17 cellular contexts compared by ENCODE assay signal in genomic region chr22:17965538-17966402, GRCh38.
DNase-seq lines count a peak whose midpoint lies in the region; ATAC-seq and TF ChIP-seq lines count a peak whose summit lies in the region.
"Had no signal": no experiment of that assay in that cellular context is flagged by ENCODE, and none has a peak within 500 bp of the region (broad histone marks: within the 10 kb centered on the region; RNA-seq: fewer than 3 reads in every experiment).

No MANE protein-coding gene starts in this region.

- peaks cover 42% of the 10 kb centered on the region for H3K4me1 Mint-ChIP-seq in stimulated activated effector memory CD8-positive, alpha-beta T cell treated with anti-CD3 and anti-CD28 coated beads, Interleukin-12 subunit alpha, Interleukin-12 subunit beta, amount 100 ng/mL, for 72 hours

- DNase-seq in DMS 273 (lab: John Stamatoyannopoulos, UW; ENCODE audit: unreplicated experiment) (peak; percentile 13), DMS 273 treated with DMSO at 0.1 percent for 48 hours (lab: John Stamatoyannopoulos, UW) (no peak), OCI-M1 (lab: John Stamatoyannopoulos, UW) (peak; percentile 66), erythroblast (lab: John Stamatoyannopoulos, UW) (peak; percentile 64 to 89), DMS153 (lab: John Stamatoyannopoulos, UW) (no peak), NCI-H748 treated with DMSO at 0.1 percent for 48 hours (lab: John Stamatoyannopoulos, UW) (no peak), NCI-H1105 treated with DMSO at 0.1 percent for 48 hours (lab: John Stamatoyannopoulos, UW) (no peak)
- DNase-seq in stimulated activated effector memory CD8-positive, alpha-beta T cell treated with anti-CD3 and anti-CD28 coated beads, Interleukin-12 subunit alpha, Interleukin-12 subunit beta, amount 100 ng/mL, for 72 hours (ENCODE audit: low spot score in 2 of 2), result no peak
- DNase-seq: activated CD8-positive, alpha-beta T cell treated with anti-CD3 and anti-CD28 coated beads for 36 hours; activated T-cell treated with anti-CD3 and anti-CD28 coated beads, Interleukin-2, amount 50 U/mL, for 72 hours; C1 segment of cervical spinal cord; DMS79 treated with DMSO at 0.1 percent for 48 hours; heart left ventricle; midbrain; NCI-H187; NCI-H524 treated with DMSO at 0.1 percent for 48 hours; upper lobe of right lung had no signal

- no peak overlapping the region for H3K4me3 Mint-ChIP-seq in stimulated activated effector memory CD8-positive, alpha-beta T cell treated with anti-CD3 and anti-CD28 coated beads, Interleukin-12 subunit alpha, Interleukin-12 subunit beta, amount 100 ng/mL, for 72 hours
- H3K4me3 Mint-ChIP-seq: activated CD8-positive, alpha-beta T cell treated with anti-CD3 and anti-CD28 coated beads for 36 hours; activated T-cell treated with anti-CD3 and anti-CD28 coated beads, Interleukin-2, amount 50 U/mL, for 72 hours had no signal

- TF ChIP-seq POLR2A in erythroblast (IDR thresholded peaks at IDR 0.05; ENCODE audit: low read length), result no peak

- H3K9me3 Mint-ChIP-seq in stimulated activated effector memory CD8-positive, alpha-beta T cell treated with anti-CD3 and anti-CD28 coated beads, Interleukin-12 subunit alpha, Interleukin-12 subunit beta, amount 100 ng/mL, for 72 hours, result no peaks in the 10 kb centered on the region
- H3K9me3 Mint-ChIP-seq: activated CD8-positive, alpha-beta T cell treated with anti-CD3 and anti-CD28 coated beads for 36 hours; activated T-cell treated with anti-CD3 and anti-CD28 coated beads, Interleukin-2, amount 50 U/mL, for 72 hours had no signal

- peak overlapping the region; percentile 13 for H3K27ac Mint-ChIP-seq in stimulated activated effector memory CD8-positive, alpha-beta T cell treated with anti-CD3 and anti-CD28 coated beads, Interleukin-12 subunit alpha, Interleukin-12 subunit beta, amount 100 ng/mL, for 72 hours
- H3K27ac Mint-ChIP-seq: activated CD8-positive, alpha-beta T cell treated with anti-CD3 and anti-CD28 coated beads for 36 hours had no signal

- peaks cover 16% of the 10 kb centered on the region for H3K36me3 Mint-ChIP-seq in stimulated activated effector memory CD8-positive, alpha-beta T cell treated with anti-CD3 and anti-CD28 coated beads, Interleukin-12 subunit alpha, Interleukin-12 subunit beta, amount 100 ng/mL, for 72 hours

- no peak for ATAC-seq in stimulated activated effector memory CD8-positive, alpha-beta T cell treated with anti-CD3 and anti-CD28 coated beads, Interleukin-12 subunit alpha, Interleukin-12 subunit beta, amount 100 ng/mL, for 72 hours
- ATAC-seq: activated CD8-positive, alpha-beta T cell treated with anti-CD3 and anti-CD28 coated beads for 36 hours; activated T-cell treated with anti-CD3 and anti-CD28 coated beads, Interleukin-2, amount 50 U/mL, for 72 hours; heart left ventricle; upper lobe of right lung had no signal

Comparison
In these comparisons a context has a peak if more than half of its experiments do, and no peak if none do; other contexts are left out.
1. DNase-seq: peak in DMS 273 (single experiment), OCI-M1 (single experiment) and erythroblast (2 of 2); none in DMS 273 treated with DMSO at 0.1 percent for 48 hours (single experiment), stimulated activated effector memory CD8-positive, alpha-beta T cell treated with anti-CD3 and anti-CD28 coated beads, Interleukin-12 subunit alpha, Interleukin-12 subunit beta, amount 100 ng/mL, for 72 hours (0 of 2), DMS153 (single experiment), NCI-H748 treated with DMSO at 0.1 percent for 48 hours (single experiment) and NCI-H1105 treated with DMSO at 0.1 percent for 48 hours (single experiment).